Comparison of ENCODE assay signal across 8 cellular contexts in genomic region chr17:48215583-48216139, GRCh38.
DNase-seq lines count a peak whose midpoint lies in the region; ATAC-seq and TF ChIP-seq lines count a peak whose summit lies in the region.

No MANE protein-coding gene starts in this region.

- H3K79me2 ChIP-seq in GM23338 (replicated peaks; ENCODE audit: insufficient read depth): no peaks in the 10 kb centered on the region

- H3K4me3 ChIP-seq in AG10803 (ENCODE audit: low read length) (no peak overlapping the region), GM23338 (no peak overlapping the region)

- H3K4me2 ChIP-seq in GM23338: no peak overlapping the region

- no peaks in the 10 kb centered on the region for H4K20me1 ChIP-seq in GM23338 (replicated peaks; ENCODE audit: insufficient read depth)

- H3K36me3 Mint-ChIP-seq in GM23338 (ENCODE audit: low read depth): no peaks in the 10 kb centered on the region
- no peaks in the 10 kb centered on the region for H3K36me3 Mint-ChIP-seq in osteocyte (ENCODE audit: unreplicated experiment)

- peak; percentile 46 for DNase-seq in AG10803 (ENCODE audit: low read depth)
- DNase-seq in GM23338 (ENCODE audit: low spot score): peak; percentile 82
- DNase-seq in NCI-H526 treated with DMSO at 0.1 percent for 48 hours (lab: John Stamatoyannopoulos, UW): peak; percentile 46
- DNase-seq in dermis blood vessel endothelial cell: peak; percentile 83
- no peak for DNase-seq in osteocyte (ENCODE audit: extremely low spot score, unreplicated experiment)

- H3K27me3 ChIP-seq in GM23338 (ENCODE audit: insufficient read depth): peaks cover 6% of the 10 kb centered on the region; the same call in 1 of the 2 replicates

- H3K4me1 Mint-ChIP-seq in GM23338 (peaks cover 10% of the 10 kb centered on the region), osteocyte (ENCODE audit: unreplicated experiment) (no peaks in the 10 kb centered on the region)

- H3K9me3 Mint-ChIP-seq in GM23338 (no peaks in the 10 kb centered on the region), osteocyte (ENCODE audit: unreplicated experiment) (no peaks in the 10 kb centered on the region)

- H3K4me1 ChIP-seq in GM23338 (ENCODE audit: insufficient read depth): peaks cover 9% of the 10 kb centered on the region

- H3K27ac ChIP-seq in GM23338 (ENCODE audit: low read depth): no peak overlapping the region

- H3K9me2 ChIP-seq in GM23338 (ENCODE audit: insufficient read depth): no peaks in the 10 kb centered on the region

- no peak overlapping the region for H2AFZ ChIP-seq in GM23338

- no peak overlapping the region for H3K4me3 Mint-ChIP-seq in GM23338
- no peak overlapping the region for H3K4me3 Mint-ChIP-seq in osteocyte (ENCODE audit: unreplicated experiment)

- no peak overlapping the region for H3K27ac Mint-ChIP-seq in GM23338
- no peak overlapping the region for H3K27ac Mint-ChIP-seq in osteocyte (ENCODE audit: unreplicated experiment)

- H3K36me3 ChIP-seq in GM23338 (ENCODE audit: insufficient read depth): no peaks in the 10 kb centered on the region

- H3K27me3 Mint-ChIP-seq in GM23338 (ENCODE audit: insufficient read depth, low read depth, poor library complexity) (peaks cover 3% of the 10 kb centered on the region), osteocyte (ENCODE audit: unreplicated experiment) (peaks cover 86% of the 10 kb centered on the region)

- ATAC-seq in GM23338: peak; percentile 98
- no peak for ATAC-seq in HG03196 (IDR thresholded peaks at IDR 0.05; ENCODE audit: unreplicated experiment)
- no peak for ATAC-seq in GM21619 (IDR thresholded peaks at IDR 0.05; ENCODE audit: unreplicated experiment)
- ATAC-seq in HG02840 (IDR thresholded peaks at IDR 0.05; ENCODE audit: low FRiP score, unreplicated experiment): no peak

- no peaks in the 10 kb centered on the region for H3F3A ChIP-seq in GM23338 (replicated peaks; ENCODE audit: low read depth)

- TF ChIP-seq CTCF in AG10803 (conservative IDR thresholded peaks at IDR 0.05; ENCODE audit: low read length) (peak; percentile 69), GM23338 (conservative IDR thresholded peaks at IDR 0.05; ENCODE audit: low read depth in 2 of 2) (peak; percentile 78 to 85), osteocyte (IDR thresholded peaks at IDR 0.05) (peak; percentile 32)

TF ChIP-seq in GM23338, 12 proteins besides CTCF, POLR2A, EP300 and RAD21:
- TF ChIP-seq JUNB (IDR thresholded peaks at IDR 0.05; ENCODE audit: unreplicated experiment) (no peak), ZNF331 (CRISPR knock-in tag; IDR thresholded peaks at IDR 0.05; ENCODE audit: low read depth) (no peak), ZNF114 (CRISPR knock-in tag; IDR thresholded peaks at IDR 0.05) (no peak), STAT1 (IDR thresholded peaks at IDR 0.05; ENCODE audit: unreplicated experiment) (no peak), EZH2phosphoT487 (IDR thresholded peaks at IDR 0.05; ENCODE audit: unreplicated experiment) (no peak), ZNF462 (CRISPR knock-in tag; IDR thresholded peaks at IDR 0.05) (no peak), REST (IDR thresholded peaks at IDR 0.05; ENCODE audit: unreplicated experiment) (no peak), POLR2AphosphoS5 (IDR thresholded peaks at IDR 0.05; ENCODE audit: low read depth) (no peak), EZH2 (IDR thresholded peaks at IDR 0.05; ENCODE audit: low read depth, unreplicated experiment) (no peak), ETS1 (IDR thresholded peaks at IDR 0.05) (no peak), NANOG (IDR thresholded peaks at IDR 0.05; ENCODE audit: borderline replicate concordance) (no peak)
